In genomic region chr17:82876602-82877391, GRCh38 we compare ENCODE assay signal across 8 cellular contexts. TPM values are rescaled to one million over a fixed set of nuclear protein-coding genes. Genes with fewer than 3 reads are reported as not detected.
DNase-seq lines count a peak whose midpoint lies in the region; ATAC-seq and TF ChIP-seq lines count a peak whose summit lies in the region.

No MANE protein-coding gene starts in this region.

- H3K4me3 ChIP-seq in gastroesophageal sphincter = no peak overlapping the region
- H3K4me3 ChIP-seq in ovary = no peak overlapping the region

- no peaks in the 10 kb centered on the region for H3K27me3 ChIP-seq in gastroesophageal sphincter
- no peaks in the 10 kb centered on the region for H3K27me3 ChIP-seq in ovary

- peaks cover 40% of the 10 kb centered on the region for H3K36me3 Mint-ChIP-seq in activated T-helper 1 cell treated with anti-CD3 and anti-CD28 coated beads, Interleukin-12 subunit alpha, Interleukin-12 subunit beta, Interleukin-2, Interleukin-4 antibody, amounts not matched to agents 30 ng/mL and 10 ng/mL and 1 ng/mL, durations not matched to agents 14 hours and 24 hours and 36 hours (ENCODE audit: low read depth)

- H3K4me1 ChIP-seq in gastroesophageal sphincter (peaks cover 0 to 77% (median 14%) of the 10 kb centered on the region in 3 donors), ovary (ENCODE audit: insufficient read depth) (peaks cover 3% of the 10 kb centered on the region)

- no peaks in the 10 kb centered on the region for H3K27me3 Mint-ChIP-seq in activated T-helper 1 cell treated with anti-CD3 and anti-CD28 coated beads, Interleukin-12 subunit alpha, Interleukin-12 subunit beta, Interleukin-2, Interleukin-4 antibody, amounts not matched to agents 30 ng/mL and 10 ng/mL and 1 ng/mL, durations not matched to agents 14 hours and 24 hours and 36 hours (ENCODE audit: insufficient read depth)

- H3K27ac ChIP-seq in gastroesophageal sphincter (peak overlapping the region; percentile 61 to 82 (median 78)), ovary (peak overlapping the region in 1 of 2 donors; percentile 17)

- peak overlapping the region; percentile 51 for H3K4me3 Mint-ChIP-seq in activated T-helper 1 cell treated with anti-CD3 and anti-CD28 coated beads, Interleukin-12 subunit alpha, Interleukin-12 subunit beta, Interleukin-2, Interleukin-4 antibody, amounts not matched to agents 30 ng/mL and 10 ng/mL and 1 ng/mL, durations not matched to agents 14 hours and 24 hours and 36 hours

- DNase-seq in 8988T = peak; percentile 83
- peak; percentile 62 for DNase-seq in HCEC 1CT
- no peak for DNase-seq in activated T-helper 1 cell treated with anti-CD3 and anti-CD28 coated beads, Interleukin-12 subunit alpha, Interleukin-12 subunit beta, Interleukin-2, Interleukin-4 antibody, amounts not matched to agents 30 ng/mL and 10 ng/mL and 1 ng/mL, durations not matched to agents 14 hours and 24 hours and 36 hours (ENCODE audit: low spot score)
- DNase-seq in ovary = peak; percentile 70 to 80 (median 75)
- DNase-seq in GM13977 (ENCODE audit: low spot score) = no peak

- peak in 3 of 4 experiments; percentile 60 to 77 (median 67) for TF ChIP-seq CTCF in gastroesophageal sphincter (IDR thresholded peaks at IDR 0.05)
- peak; percentile 27 to 59 (median 39) for TF ChIP-seq CTCF in ovary (IDR thresholded peaks at IDR 0.05)
- no peak for TF ChIP-seq CTCF in GM13977 (IDR thresholded peaks at IDR 0.05; ENCODE audit: extremely low read depth, insufficient read depth, missing control alignments)

- H3K9me3 Mint-ChIP-seq in activated T-helper 1 cell treated with anti-CD3 and anti-CD28 coated beads, Interleukin-12 subunit alpha, Interleukin-12 subunit beta, Interleukin-2, Interleukin-4 antibody, amounts not matched to agents 30 ng/mL and 10 ng/mL and 1 ng/mL, durations not matched to agents 14 hours and 24 hours and 36 hours = no peaks in the 10 kb centered on the region

- TF ChIP-seq POLR2A in gastroesophageal sphincter (IDR thresholded peaks at IDR 0.05) (no peak), ovary (IDR thresholded peaks at IDR 0.05) (no peak)

- H3K4me1 Mint-ChIP-seq in activated T-helper 1 cell treated with anti-CD3 and anti-CD28 coated beads, Interleukin-12 subunit alpha, Interleukin-12 subunit beta, Interleukin-2, Interleukin-4 antibody, amounts not matched to agents 30 ng/mL and 10 ng/mL and 1 ng/mL, durations not matched to agents 14 hours and 24 hours and 36 hours (ENCODE audit: low read depth) = peaks cover 55% of the 10 kb centered on the region

- H3K36me3 ChIP-seq in gastroesophageal sphincter = peaks cover 0 to 22% of the 10 kb centered on the region in 2 donors
- no peaks in the 10 kb centered on the region for H3K36me3 ChIP-seq in ovary

- TF ChIP-seq EP300 in gastroesophageal sphincter (IDR thresholded peaks at IDR 0.05) (no peak), ovary (IDR thresholded peaks at IDR 0.05) (no peak)

- no peaks in the 10 kb centered on the region for H3K9me3 ChIP-seq in gastroesophageal sphincter
- H3K9me3 ChIP-seq in ovary = no peaks in the 10 kb centered on the region

- in situ Hi-C loops in GM13977 (cut with MboI; ENCODE audit: low pct_unique_long_range_greater_than_20kb, low sequenced_read_pairs, unreplicated experiment) = no loop called here

- 12 to 16% methylated on average over 11 to 14 of the region's 15 CpGs for WGBS in gastroesophageal sphincter (ENCODE audit: low coverage in 1 of 2), 2 donors
- WGBS in ovary, 3 donors = 20% methylated on average over 15 of the region's 15 CpGs

- intact Hi-C loops in activated T-helper 1 cell treated with anti-CD3 and anti-CD28 coated beads, Interleukin-12 subunit alpha, Interleukin-12 subunit beta, Interleukin-2, Interleukin-4 antibody, amounts not matched to agents 30 ng/mL and 10 ng/mL and 1 ng/mL, durations not matched to agents 14 hours and 24 hours and 36 hours (cut with micrococcal nuclease) = loop anchor here (1.0 to 5.0 kb wide), 2 partner anchors 12 to 206 kb away; no protein-coding TSS in a partner anchor
- intact Hi-C loops in ovary (cut with DNase I) = no loop called here

- ATAC-seq in gastroesophageal sphincter (peak; percentile 95), GM19395 (IDR thresholded peaks at IDR 0.05; ENCODE audit: unreplicated experiment) (no peak), GM21737 (IDR thresholded peaks at IDR 0.05; ENCODE audit: unreplicated experiment) (no peak)

- peak overlapping the region; percentile 68 for H3K27ac Mint-ChIP-seq in activated T-helper 1 cell treated with anti-CD3 and anti-CD28 coated beads, Interleukin-12 subunit alpha, Interleukin-12 subunit beta, Interleukin-2, Interleukin-4 antibody, amounts not matched to agents 30 ng/mL and 10 ng/mL and 1 ng/mL, durations not matched to agents 14 hours and 24 hours and 36 hours

RNA-seq across cellular contexts. Expression of gene ZNF750, which starts 37.0 kb away (rescaled TPM):
- not detected in 2 replicates for total RNA-seq in activated T-helper 1 cell treated with anti-CD3 and anti-CD28 coated beads, Interleukin-12 subunit alpha, Interleukin-12 subunit beta, Interleukin-2, Interleukin-4 antibody, amounts not matched to agents 30 ng/mL and 10 ng/mL and 1 ng/mL, durations not matched to agents 14 hours and 24 hours and 36 hours
- total RNA-seq in gastroesophageal sphincter = 1 to 10 TPM in 2 of 4 donors, under 1 TPM in 1, not detected in 1; 0.46 to 1.6 (median 1.1) TPM
- not detected for total RNA-seq in ovary
- under 1 TPM in 1 of 2 donors, not detected in 1; 0.02 TPM for polyA plus RNA-seq in ovary

Comparison
In these comparisons a context has a peak if more than half of its experiments do, and no peak if none do; other contexts are left out.
1. DNase-seq: peak in 8988T (single experiment), HCEC 1CT (single experiment) and ovary (5 of 5); none in activated T-helper 1 cell treated with anti-CD3 and anti-CD28 coated beads, Interleukin-12 subunit alpha, Interleukin-12 subunit beta, Interleukin-2, Interleukin-4 antibody, amounts not matched to agents 30 ng/mL and 10 ng/mL and 1 ng/mL, durations not matched to agents 14 hours and 24 hours and 36 hours (single experiment) and GM13977 (single experiment).